In the genomic region with DNA sequence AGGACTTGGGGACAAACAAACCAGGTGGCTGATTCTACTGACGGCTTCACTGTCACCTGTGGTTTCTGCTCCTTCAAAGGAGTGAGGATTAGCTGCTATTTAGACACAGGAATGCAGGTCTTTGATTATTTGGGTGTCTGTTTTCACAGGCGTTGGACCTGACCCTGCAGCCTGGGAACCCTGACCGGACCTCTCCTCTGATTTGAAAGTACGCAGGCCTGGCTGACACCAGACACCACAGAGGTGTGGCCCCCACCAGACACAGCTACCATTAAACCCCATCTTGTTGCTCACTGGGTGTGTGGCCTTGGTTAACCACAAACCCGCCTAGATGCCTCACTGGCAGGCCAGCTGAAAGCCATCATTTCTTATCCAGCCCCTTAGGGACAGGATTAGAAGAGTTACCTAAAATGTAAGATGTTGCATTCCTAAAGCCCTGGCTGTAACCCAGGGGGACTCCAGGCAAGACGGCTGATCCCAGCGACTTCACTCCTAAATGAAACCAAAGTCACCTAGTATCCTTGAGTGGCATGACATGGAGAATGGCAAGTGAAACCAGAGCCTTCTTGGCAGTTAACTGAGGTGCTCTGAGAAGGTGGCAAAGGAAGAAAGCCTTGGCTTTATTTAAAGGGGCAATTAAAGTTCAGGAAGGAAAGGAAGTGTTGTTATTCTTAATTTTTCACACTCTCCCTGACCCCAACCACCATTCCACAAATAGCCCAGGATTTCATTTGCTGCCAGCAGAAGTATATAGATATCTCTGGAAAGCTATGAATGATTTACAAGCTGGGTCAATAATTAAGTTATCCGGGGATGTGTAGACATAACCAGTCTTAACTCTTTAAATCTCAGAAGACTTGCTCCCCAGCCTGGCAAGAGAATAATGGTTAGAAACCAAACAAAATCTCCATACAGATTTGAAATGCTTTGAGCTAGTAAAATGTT, we compare ENCODE assay signal across 8 cellular contexts.
DNase-seq lines count a peak whose midpoint lies in the region; ATAC-seq and TF ChIP-seq lines count a peak whose summit lies in the region.

No MANE protein-coding gene starts in this region.

- intact Hi-C loops in left ventricle myocardium superior (cut with micrococcal nuclease) = no loop called here
- intact Hi-C loops in dorsolateral prefrontal cortex (cut with DNase I) = no loop called here

- no peaks in the 10 kb centered on the region for H3K9me3 ChIP-seq in smooth muscle cell (replicated peaks; ENCODE audit: low read depth)

- no peaks in the 10 kb centered on the region for H3K79me2 ChIP-seq in smooth muscle cell (ENCODE audit: low read depth)

- no peak for ATAC-seq in left ventricle myocardium superior

- H2AFZ ChIP-seq in smooth muscle cell (ENCODE audit: low read depth) = no peak overlapping the region

- no peak overlapping the region for H3K4me3 ChIP-seq in smooth muscle cell
- H3K4me3 ChIP-seq in dorsolateral prefrontal cortex = no peak overlapping the region

- peaks cover 3% of the 10 kb centered on the region for H4K20me1 ChIP-seq in smooth muscle cell (ENCODE audit: low read depth)

- DNase-seq in NCI-H2196 (lab: John Stamatoyannopoulos, UW; ENCODE audit: unreplicated experiment) (peak; percentile 22), NCI-H2196 treated with DMSO at 0.1 percent for 48 hours (lab: John Stamatoyannopoulos, UW; ENCODE audit: unreplicated experiment) (no peak), HT1080 (ENCODE audit: low read depth) (peak; percentile 72), dedifferentiated amniotic fluid mesenchymal stem cell (ENCODE audit: extremely low spot score) (peak; percentile 23), smooth muscle cell (lab: John Stamatoyannopoulos, UW; ENCODE audit: unreplicated experiment) (no peak), left ventricle myocardium superior (no peak), dorsolateral prefrontal cortex (no peak), KG1 (lab: John Stamatoyannopoulos, UW) (no peak)

- no peaks in the 10 kb centered on the region for H3K36me3 ChIP-seq in smooth muscle cell (ENCODE audit: low read depth)

- peak overlapping the region; percentile 38 for H3K4me2 ChIP-seq in smooth muscle cell

- WGBS in smooth muscle cell (ENCODE audit: low lambda C conversion rate) = 8% methylated on average over 8 of the region's 8 CpGs

- no peak overlapping the region for H3K9ac ChIP-seq in smooth muscle cell (ENCODE audit: low read depth)

- H3K4me1 ChIP-seq in smooth muscle cell (ENCODE audit: low read depth) = peaks cover 17% of the 10 kb centered on the region

- H3K27me3 ChIP-seq in smooth muscle cell (ENCODE audit: low read depth) = no peaks in the 10 kb centered on the region
- H3K27me3 ChIP-seq in dorsolateral prefrontal cortex = peaks cover 0 to 14% (median 0%) of the 10 kb centered on the region in 45 donors

- peaks cover 7% of the 10 kb centered on the region for H3F3A ChIP-seq in smooth muscle cell (ENCODE audit: low read depth)

- H3K27ac ChIP-seq in smooth muscle cell (ENCODE audit: low read depth) (peak overlapping the region; percentile 62), dorsolateral prefrontal cortex (no peak overlapping the region)

- no peak for TF ChIP-seq CTCF in smooth muscle cell (IDR thresholded peaks at IDR 0.05; ENCODE audit: borderline replicate concordance, insufficient read depth, poor library complexity, severe bottlenecking)
- TF ChIP-seq CTCF in dorsolateral prefrontal cortex (IDR thresholded peaks at IDR 0.05 in 54 of 56, conservative IDR thresholded peaks at IDR 0.05 in 2 of 56; ENCODE audit: low read depth in 1 of 56, partially characterized antibody in 56 of 56) = no peak

Comparison
In these comparisons a context has a peak if more than half of its experiments do, and no peak if none do; other contexts are left out.
1. DNase-seq: peak in NCI-H2196 (single experiment), HT1080 (single experiment) and dedifferentiated amniotic fluid mesenchymal stem cell (single experiment); none in NCI-H2196 treated with DMSO at 0.1 percent for 48 hours (single experiment), smooth muscle cell (single experiment), left ventricle myocardium superior (single experiment), dorsolateral prefrontal cortex (0 of 10) and KG1 (single experiment).